Comparison of ENCODE assay signal across 1 cellular context in genomic region chr2:223979730-223980396, GRCh38.
A peak's percentile ranks its signal among the peaks of the same experiment; 100 is the strongest.
TF ChIP-seq lines count a peak whose summit lies in the region.

No MANE protein-coding gene starts in this region.

TF ChIP-seq in HepG2, 621 proteins besides CTCF, POLR2A, EP300 and RAD21:
- TF ChIP-seq ZFX (CRISPR knock-in tag; IDR thresholded peaks at IDR 0.05; ENCODE audit: low read depth) (no peak), ZMYM4 (CRISPR knock-in tag; IDR thresholded peaks at IDR 0.05) (peak; percentile 35; the same call in 1 of the 2 replicates), ZBTB40 (IDR thresholded peaks at IDR 0.05) (peak; percentile 57), ZBTB40 (CRISPR knock-in tag; IDR thresholded peaks at IDR 0.05) (peak; percentile 72; the same call in 1 of the 2 replicates), USF2 (IDR thresholded peaks at IDR 0.05; ENCODE audit: low read depth, low read length) (peak; percentile 60; the same call in 1 of the 2 replicates), USF2 (CRISPR knock-in tag; IDR thresholded peaks at IDR 0.05; ENCODE audit: borderline replicate concordance) (peak; percentile 74; the same call in 1 of the 2 replicates), KDM1A (CRISPR knock-in tag; IDR thresholded peaks at IDR 0.05) (no peak), FOXP1 (IDR thresholded peaks at IDR 0.05) (no peak), FOXP1 (CRISPR knock-in tag; IDR thresholded peaks at IDR 0.05) (peak; percentile 17; the same call in 1 of the 2 replicates), FUBP1 (CRISPR knock-in tag; IDR thresholded peaks at IDR 0.05; ENCODE audit: borderline replicate concordance) (no peak), ZNF776 (CRISPR knock-in tag; IDR thresholded peaks at IDR 0.05) (no peak)
